Comparison of ENCODE assay signal across 13 cellular contexts in genomic region chr1:162873671-162874666, GRCh38. TPM values are rescaled to one million over a fixed set of nuclear protein-coding genes. Genes with fewer than 3 reads are reported as not detected.
DNase-seq lines count a peak whose midpoint lies in the region; ATAC-seq and TF ChIP-seq lines count a peak whose summit lies in the region.
"Had no signal": no experiment of that assay in that cellular context is flagged by ENCODE, and none has a peak within 500 bp of the region (broad histone marks: within the 10 kb centered on the region; RNA-seq: fewer than 3 reads in every experiment).

No MANE protein-coding gene starts in this region.

- TF ChIP-seq CTCF in AG09319 (IDR thresholded peaks at IDR 0.05; ENCODE audit: low read depth, low read length) (peak; percentile 33), LNCAP (IDR thresholded peaks at IDR 0.05) (peak; percentile 35; the same call in 1 of the 2 replicates)

- DNase-seq in AG09319 (ENCODE audit: extremely low read depth, low read depth) (peak; percentile 14), amniotic stem cell (lab: John Stamatoyannopoulos, UW) (peak; percentile 53), left lobe of liver (ENCODE audit: low spot score) (no peak), NCI-H1417 treated with DMSO at 0.1 percent for 48 hours (lab: John Stamatoyannopoulos, UW) (no peak)
- no peak for DNase-seq in activated naive CD4-positive, alpha-beta T cell treated with anti-CD3 and anti-CD28 coated beads, Interleukin-2, amount 50 U/mL, for 72 hours (ENCODE audit: low spot score in 2 of 2)
- DNase-seq: C1 segment of cervical spinal cord; central memory CD4-positive, alpha-beta T cell; immature natural killer cell; spleen; stimulated activated naive CD8-positive, alpha-beta T cell treated with anti-CD3 and anti-CD28 coated beads, Interleukin-15, amount 100 ng/mL, for 72 hours had no signal

- peaks cover 9 to 16% of the 10 kb centered on the region in 2 donors for H3K9me3 Mint-ChIP-seq in activated naive CD4-positive, alpha-beta T cell treated with anti-CD3 and anti-CD28 coated beads, Interleukin-2, amount 50 U/mL, for 72 hours

- ATAC-seq in left lobe of liver (peak; percentile 93), GM21717 (IDR thresholded peaks at IDR 0.05; ENCODE audit: unreplicated experiment) (no peak), HG03108 (IDR thresholded peaks at IDR 0.05; ENCODE audit: unreplicated experiment) (no peak)
- ATAC-seq in activated naive CD4-positive, alpha-beta T cell treated with anti-CD3 and anti-CD28 coated beads, Interleukin-2, amount 50 U/mL, for 72 hours = no peak
- ATAC-seq: stimulated activated naive CD8-positive, alpha-beta T cell treated with anti-CD3 and anti-CD28 coated beads, Interleukin-15, amount 100 ng/mL, for 72 hours had no signal

- H3K36me3 Mint-ChIP-seq in activated naive CD4-positive, alpha-beta T cell treated with anti-CD3 and anti-CD28 coated beads, Interleukin-2, amount 50 U/mL, for 72 hours = peaks cover 0 to 13% of the 10 kb centered on the region in 2 donors

- no peak overlapping the region for H3K27ac Mint-ChIP-seq in activated naive CD4-positive, alpha-beta T cell treated with anti-CD3 and anti-CD28 coated beads, Interleukin-2, amount 50 U/mL, for 72 hours
- H3K27ac Mint-ChIP-seq: immature natural killer cell; stimulated activated naive CD8-positive, alpha-beta T cell treated with anti-CD3 and anti-CD28 coated beads, Interleukin-15, amount 100 ng/mL, for 72 hours had no signal

RNA-seq across cellular contexts. Expression of gene CCDC190, which starts 13.0 kb away (rescaled TPM):
- total RNA-seq in left lobe of liver = not detected
- total RNA-seq in activated naive CD4-positive, alpha-beta T cell treated with anti-CD3 and anti-CD28 coated beads, Interleukin-2, amount 50 U/mL, for 72 hours = not detected
- total RNA-seq: spleen had no signal

Comparison
In these comparisons a context has a peak if more than half of its experiments do, and no peak if none do; other contexts are left out.
1. DNase-seq: peak in AG09319 (single experiment) and amniotic stem cell (single experiment); none in left lobe of liver (single experiment), NCI-H1417 treated with DMSO at 0.1 percent for 48 hours (single experiment) and activated naive CD4-positive, alpha-beta T cell treated with anti-CD3 and anti-CD28 coated beads, Interleukin-2, amount 50 U/mL, for 72 hours (0 of 2).